Comparison of ENCODE assay signal across 8 cellular contexts in genomic region chr1:169115891-169116585, GRCh38. TPM values are rescaled to one million over a fixed set of nuclear protein-coding genes. Genes with fewer than 3 reads are reported as not detected.
DNase-seq lines count a peak whose midpoint lies in the region; ATAC-seq and TF ChIP-seq lines count a peak whose summit lies in the region.

No MANE protein-coding gene starts in this region.

- DNase-seq in adrenal gland, result peak; percentile 81 to 95 (median 91)
- DNase-seq in testis, result peak; percentile 66
- DNase-seq in SJCRH30, result no peak
- no peak for DNase-seq in EL

- H3K9me3 ChIP-seq in adrenal gland (replicated peaks in 1 of 3) (no peaks in the 10 kb centered on the region), testis (no peaks in the 10 kb centered on the region), SJCRH30 (replicated peaks) (no peaks in the 10 kb centered on the region)

- H3K27ac ChIP-seq in adrenal gland (peak overlapping the region; percentile 24 to 70 (median 59)), layer of hippocampus (ENCODE audit: low read depth, low read length) (peak overlapping the region; percentile 74), testis (no peak overlapping the region), SJCRH30 (no peak overlapping the region)

- intact Hi-C loops in adrenal gland (cut with DNase I), result no loop called here
- intact Hi-C loops in testis (cut with DNase I; ENCODE audit: low total_unique reads), result no loop called here

- H3K27me3 ChIP-seq in adrenal gland, result no peaks in the 10 kb centered on the region
- H3K27me3 ChIP-seq in layer of hippocampus (ENCODE audit: control insufficient read depth, insufficient read depth, low read length), result no peaks in the 10 kb centered on the region
- H3K27me3 ChIP-seq in testis, result no peaks in the 10 kb centered on the region
- no peaks in the 10 kb centered on the region for H3K27me3 ChIP-seq in SJCRH30

- 45 to 61% (median 47%) methylated on average over 14 of the region's 14 CpGs for WGBS in adrenal gland, 4 donors
- 56 to 77% methylated on average over 14 of the region's 14 CpGs for WGBS in testis, 2 donors

- H3K4me3 ChIP-seq in adrenal gland (no peak overlapping the region), testis (no peak overlapping the region), SJCRH30 (no peak overlapping the region)

- H3K36me3 ChIP-seq in adrenal gland (replicated peaks in 1 of 2) (peaks cover 0 to 29% of the 10 kb centered on the region in 2 donors), testis (ENCODE audit: low read depth, missing control alignments) (no peaks in the 10 kb centered on the region), SJCRH30 (peaks cover 39% of the 10 kb centered on the region)

- ATAC-seq in GM18873 (IDR thresholded peaks at IDR 0.05; ENCODE audit: low FRiP score, unreplicated experiment) (peak; percentile 68), HG03095 (IDR thresholded peaks at IDR 0.05; ENCODE audit: unreplicated experiment) (peak; percentile 53), HG03342 (IDR thresholded peaks at IDR 0.05; ENCODE audit: unreplicated experiment) (no peak)

- TF ChIP-seq CTCF in adrenal gland (IDR thresholded peaks at IDR 0.05), result no peak
- TF ChIP-seq CTCF in testis (IDR thresholded peaks at IDR 0.05), result no peak

- H3K4me1 ChIP-seq in adrenal gland (replicated peaks in 1 of 2) (peaks cover 42 to 80% of the 10 kb centered on the region in 2 donors), testis (peaks cover 38% of the 10 kb centered on the region), SJCRH30 (peaks cover 25% of the 10 kb centered on the region)

- peak in 1 of 2 donors; percentile 20 for TF ChIP-seq POLR2A in adrenal gland (IDR thresholded peaks at IDR 0.05)
- no peak for TF ChIP-seq POLR2A in testis (IDR thresholded peaks at IDR 0.05)

RNA-seq across cellular contexts. Expression of gene ATP1B1, which starts 9.5 kb away (rescaled TPM):
- total RNA-seq in adrenal gland (100 to 1,000 TPM in 7 of 8 donors, 10 to 100 TPM in 1; 97.8 to 187 (median 161) TPM), testis (100 to 1,000 TPM; 131 to 160 TPM)
- polyA plus RNA-seq in adrenal gland (100 to 1,000 TPM in 1 of 3 donors, 10 to 100 TPM in 2; 85.7 to 122 (median 86.4) TPM), testis (ENCODE audit: insufficient read depth, low read depth, low replicate concordance) (98.3 TPM)
- 18.5 and 19.7 TPM in 2 replicates for total RNA-seq in SJCRH30 (2014; rRNA removed; shearing (Covaris generic))

Comparison
In these comparisons a context has a peak if more than half of its experiments do, and no peak if none do; other contexts are left out.
1. DNase-seq: peak in adrenal gland (7 of 7) and testis (single experiment); none in SJCRH30 (0 of 2) and EL (single experiment).
2. H3K27ac ChIP-seq: peak in adrenal gland (5 of 5) and layer of hippocampus (single experiment); none in testis (0 of 2) and SJCRH30 (single experiment).